15 cellular contexts compared by ENCODE assay signal in genomic region chr20:389220-389619, GRCh38. TPM values are rescaled to one million over a fixed set of nuclear protein-coding genes. Genes with fewer than 3 reads are reported as not detected.
DNase-seq lines count a peak whose midpoint lies in the region; ATAC-seq and TF ChIP-seq lines count a peak whose summit lies in the region.
"Had no signal": no experiment of that assay in that cellular context is flagged by ENCODE, and none has a peak within 500 bp of the region (broad histone marks: within the 10 kb centered on the region; RNA-seq: fewer than 3 reads in every experiment).

No MANE protein-coding gene starts in this region.

- no peaks in the 10 kb centered on the region for H3K9me3 Mint-ChIP-seq in activated T-cell treated with anti-CD3 and anti-CD28 coated beads, Interleukin-2, amount 50 U/mL, for 72 hours
- no peaks in the 10 kb centered on the region for H3K9me3 Mint-ChIP-seq in activated T-cell treated with anti-CD3 and anti-CD28 coated beads, Interleukin-2, amount 50 U/mL, for 24 hours
- no peaks in the 10 kb centered on the region for H3K9me3 Mint-ChIP-seq in neural progenitor cell
- H3K9me3 Mint-ChIP-seq in osteocyte (ENCODE audit: unreplicated experiment): no peaks in the 10 kb centered on the region
- H3K9me3 Mint-ChIP-seq: H9 had no signal

- CTCF ChIA-PET in AG04450 (lab: Charles Lee): no interaction called here

- peaks cover 19% of the 10 kb centered on the region for H3K4me1 Mint-ChIP-seq in activated T-cell treated with anti-CD3 and anti-CD28 coated beads, Interleukin-2, amount 50 U/mL, for 72 hours (ENCODE audit: low read depth)
- H3K4me1 Mint-ChIP-seq in activated T-cell treated with anti-CD3 and anti-CD28 coated beads, Interleukin-2, amount 50 U/mL, for 24 hours (ENCODE audit: low read depth): no peaks in the 10 kb centered on the region
- H3K4me1 Mint-ChIP-seq in neural progenitor cell (no peaks in the 10 kb centered on the region), osteocyte (ENCODE audit: unreplicated experiment) (peaks cover 2% of the 10 kb centered on the region)
- H3K4me1 Mint-ChIP-seq: H9 had no signal

- no peaks in the 10 kb centered on the region for H3K27me3 Mint-ChIP-seq in activated T-cell treated with anti-CD3 and anti-CD28 coated beads, Interleukin-2, amount 50 U/mL, for 72 hours (ENCODE audit: low read depth)
- no peaks in the 10 kb centered on the region for H3K27me3 Mint-ChIP-seq in activated T-cell treated with anti-CD3 and anti-CD28 coated beads, Interleukin-2, amount 50 U/mL, for 24 hours
- H3K27me3 Mint-ChIP-seq in neural progenitor cell (ENCODE audit: insufficient read depth, low read depth) (peaks cover 2% of the 10 kb centered on the region), osteocyte (ENCODE audit: unreplicated experiment) (no peaks in the 10 kb centered on the region)

- no peak for ATAC-seq in activated T-cell treated with anti-CD3 and anti-CD28 coated beads, Interleukin-2, amount 50 U/mL, for 72 hours (replicated peaks in 1 of 2)
- ATAC-seq in HG03135 (IDR thresholded peaks at IDR 0.05; ENCODE audit: unreplicated experiment): no peak
- ATAC-seq: Panc1 had no signal

- H3K36me3 ChIP-seq in neural progenitor cell: no peaks in the 10 kb centered on the region

- no peak for TF ChIP-seq CTCF in AG04450 (IDR thresholded peaks at IDR 0.05; ENCODE audit: low read depth, low read length)
- TF ChIP-seq CTCF in VCaP (conservative IDR thresholded peaks at IDR 0.05): no peak
- TF ChIP-seq CTCF in neural progenitor cell (IDR thresholded peaks at IDR 0.05): no peak
- no peak for TF ChIP-seq CTCF in osteocyte (IDR thresholded peaks at IDR 0.05)

- DNase-seq in activated T-cell treated with anti-CD3 and anti-CD28 coated beads, Interleukin-2, amount 50 U/mL, for 72 hours: no peak
- no peak for DNase-seq in activated T-cell treated with anti-CD3 and anti-CD28 coated beads, Interleukin-2, amount 50 U/mL, for 24 hours
- no peak for DNase-seq in AG04450 (ENCODE audit: low read depth, low spot score)
- DNase-seq in neural progenitor cell (ENCODE audit: low spot score): no peak
- DNase-seq in COLO668 (lab: John Stamatoyannopoulos, UW; ENCODE audit: unreplicated experiment): no peak
- DNase-seq in osteocyte (ENCODE audit: extremely low spot score, unreplicated experiment): no peak
- DNase-seq: DMS79, H9, NCI-H1417 treated with DMSO at 0.1 percent for 48 hours, NCI-H2029, NCI-H510A treated with DMSO at 0.1 percent for 48 hours, SHP77 treated with DMSO at 0.1 percent for 48 hours had no signal

- no peaks in the 10 kb centered on the region for H3K4me1 ChIP-seq in neural progenitor cell

- peaks cover 23 to 62% of the 10 kb centered on the region in 2 donors for H3K36me3 Mint-ChIP-seq in activated T-cell treated with anti-CD3 and anti-CD28 coated beads, Interleukin-2, amount 50 U/mL, for 72 hours (ENCODE audit: insufficient read depth in 2 of 2)
- H3K36me3 Mint-ChIP-seq in activated T-cell treated with anti-CD3 and anti-CD28 coated beads, Interleukin-2, amount 50 U/mL, for 24 hours (ENCODE audit: low read depth): peaks cover 91% of the 10 kb centered on the region
- H3K36me3 Mint-ChIP-seq in neural progenitor cell (no peaks in the 10 kb centered on the region), osteocyte (ENCODE audit: unreplicated experiment) (peaks cover 48% of the 10 kb centered on the region)

- H3F3A ChIP-seq in neural progenitor cell (ENCODE audit: low read depth): no peaks in the 10 kb centered on the region

- no peak overlapping the region for H3K9ac ChIP-seq in neural progenitor cell

- H4K20me1 ChIP-seq in neural progenitor cell (ENCODE audit: low read depth): no peaks in the 10 kb centered on the region

- H3K4me3 ChIP-seq in AG04450 (ENCODE audit: low read depth, low read length) (no peak overlapping the region), neural progenitor cell (no peak overlapping the region)

- H3K27ac ChIP-seq in AG04450 (ENCODE audit: low read depth, low read length): peak overlapping the region; percentile 11
- H3K27ac ChIP-seq in VCaP: peak overlapping the region; percentile 25; the same call in 1 of the 2 replicates
- H3K27ac ChIP-seq in neural progenitor cell: no peak overlapping the region

- no peak overlapping the region for H3K4me3 Mint-ChIP-seq in activated T-cell treated with anti-CD3 and anti-CD28 coated beads, Interleukin-2, amount 50 U/mL, for 72 hours
- H3K4me3 Mint-ChIP-seq in activated T-cell treated with anti-CD3 and anti-CD28 coated beads, Interleukin-2, amount 50 U/mL, for 24 hours: no peak overlapping the region
- peak overlapping the region; percentile 33 for H3K4me3 Mint-ChIP-seq in neural progenitor cell
- H3K4me3 Mint-ChIP-seq in osteocyte (ENCODE audit: unreplicated experiment): no peak overlapping the region
- H3K4me3 Mint-ChIP-seq: H9 had no signal

- H3K79me2 ChIP-seq in neural progenitor cell (ENCODE audit: low read depth): no peaks in the 10 kb centered on the region

- no peak overlapping the region for H2AFZ ChIP-seq in neural progenitor cell (replicated peaks)

- no peak overlapping the region for H3K4me2 ChIP-seq in neural progenitor cell

- H3K9me3 ChIP-seq in AG04450 (ENCODE audit: control insufficient read depth, insufficient read depth, low read length) (no peaks in the 10 kb centered on the region), neural progenitor cell (ENCODE audit: low read depth) (no peaks in the 10 kb centered on the region)

- H3K27ac Mint-ChIP-seq in activated T-cell treated with anti-CD3 and anti-CD28 coated beads, Interleukin-2, amount 50 U/mL, for 72 hours: peak overlapping the region; percentile 39
- no peak overlapping the region for H3K27ac Mint-ChIP-seq in activated T-cell treated with anti-CD3 and anti-CD28 coated beads, Interleukin-2, amount 50 U/mL, for 24 hours
- H3K27ac Mint-ChIP-seq in neural progenitor cell (peak overlapping the region; percentile 54), osteocyte (ENCODE audit: unreplicated experiment) (no peak overlapping the region)

- H3K27me3 ChIP-seq in AG04450 (ENCODE audit: control insufficient read depth, insufficient read depth, low read length) (no peaks in the 10 kb centered on the region), neural progenitor cell (no peaks in the 10 kb centered on the region)

- POLR2A ChIA-PET in AG04450 (lab: Yijun Ruan, JAX): no interaction called here

RNA-seq across cellular contexts. Expression of gene TRIB3, which starts 8.7 kb away (rescaled TPM):
- 100 to 1,000 TPM; 165 to 281 TPM for total RNA-seq in activated T-cell treated with anti-CD3 and anti-CD28 coated beads, Interleukin-2, amount 50 U/mL, for 72 hours
- polyA plus RNA-seq in AG04450 (2011; rRNA removed): 32.6 and 45.5 TPM in 2 replicates
- polyA minus RNA-seq in AG04450 (2011; rRNA and poly(A)+ RNA removed): 26.6 and 31.1 TPM in 2 replicates
- 0.43 and 3.7 TPM in 2 replicates for total RNA-seq in neural progenitor cell (ENCODE audit: low replicate concordance)
- 49.1 and 62.6 TPM in 2 replicates for total RNA-seq in osteocyte

RNA-seq across cellular contexts. Expression of gene RBCK1, which starts 18.9 kb away (rescaled TPM):
- total RNA-seq in activated T-cell treated with anti-CD3 and anti-CD28 coated beads, Interleukin-2, amount 50 U/mL, for 72 hours: 100 to 1,000 TPM; 176 to 198 TPM
- 57.4 and 69.3 TPM in 2 replicates for polyA plus RNA-seq in AG04450 (2011; rRNA removed)
- 54.7 and 98.6 TPM in 2 replicates for polyA minus RNA-seq in AG04450 (2011; rRNA and poly(A)+ RNA removed)
- total RNA-seq in neural progenitor cell (ENCODE audit: low replicate concordance): 24.3 and 60.7 TPM in 2 replicates
- total RNA-seq in osteocyte: 103 and 119 TPM in 2 replicates

RNA-seq across cellular contexts. Expression of gene NRSN2, which starts 42.3 kb away (rescaled TPM):
- 10 to 100 TPM; 12.9 to 14.7 TPM for total RNA-seq in activated T-cell treated with anti-CD3 and anti-CD28 coated beads, Interleukin-2, amount 50 U/mL, for 72 hours
- polyA plus RNA-seq in AG04450 (2011; rRNA removed): 35.6 and 43.3 TPM in 2 replicates
- polyA minus RNA-seq in AG04450 (2011; rRNA and poly(A)+ RNA removed): 27.3 and 34.1 TPM in 2 replicates
- total RNA-seq in neural progenitor cell (ENCODE audit: low replicate concordance): 8.8 and 20.1 TPM in 2 replicates
- 47.3 and 57.7 TPM in 2 replicates for total RNA-seq in osteocyte

Comparison
In these comparisons a context has a peak if more than half of its experiments do, and no peak if none do; other contexts are left out.
1. H3K27ac Mint-ChIP-seq: peak in activated T-cell treated with anti-CD3 and anti-CD28 coated beads, Interleukin-2, amount 50 U/mL, for 72 hours (single experiment) and neural progenitor cell (single experiment); none in activated T-cell treated with anti-CD3 and anti-CD28 coated beads, Interleukin-2, amount 50 U/mL, for 24 hours (single experiment) and osteocyte (single experiment).
2. RNA of gene TRIB3, which starts 8.7 kb away (total RNA-seq): 165 to 281 TPM in activated T-cell treated with anti-CD3 and anti-CD28 coated beads, Interleukin-2, amount 50 U/mL, for 72 hours and 49.1 to 62.6 TPM in osteocyte; 0.43 to 3.7 TPM in neural progenitor cell; every median in the first group is over 10 times any median in the second.